Comparison of ENCODE assay signal across 1 cellular context in genomic region chr9:97315550-97315949, GRCh38.
TF ChIP-seq lines count a peak whose summit lies in the region.

No MANE protein-coding gene starts in this region.

TF ChIP-seq in HepG2, 621 proteins besides CTCF, POLR2A, EP300 and RAD21:
- TF ChIP-seq ZNF879 (CRISPR knock-in tag; IDR thresholded peaks at IDR 0.05) (no peak), ZC3H4 (CRISPR knock-in tag; IDR thresholded peaks at IDR 0.05; ENCODE audit: borderline replicate concordance) (no peak), ELF1 (CRISPR knock-in tag; IDR thresholded peaks at IDR 0.05) (no peak), NR1H2 (CRISPR knock-in tag; IDR thresholded peaks at IDR 0.05; ENCODE audit: borderline replicate concordance, low read depth) (no peak), ZNF614 (CRISPR knock-in tag; IDR thresholded peaks at IDR 0.05; ENCODE audit: borderline replicate concordance) (no peak), SNAPC4 (CRISPR knock-in tag; IDR thresholded peaks at IDR 0.05) (no peak), NR3C1 (CRISPR knock-in tag; IDR thresholded peaks at IDR 0.05) (no peak), ZFP36L2 (CRISPR knock-in tag; IDR thresholded peaks at IDR 0.05) (no peak), JDP2 (CRISPR knock-in tag; IDR thresholded peaks at IDR 0.05; ENCODE audit: borderline replicate concordance) (no peak), KMT2B (CRISPR knock-in tag; IDR thresholded peaks at IDR 0.05) (no peak)
